Comparison of ENCODE assay signal across 17 cellular contexts in the genomic region with DNA sequence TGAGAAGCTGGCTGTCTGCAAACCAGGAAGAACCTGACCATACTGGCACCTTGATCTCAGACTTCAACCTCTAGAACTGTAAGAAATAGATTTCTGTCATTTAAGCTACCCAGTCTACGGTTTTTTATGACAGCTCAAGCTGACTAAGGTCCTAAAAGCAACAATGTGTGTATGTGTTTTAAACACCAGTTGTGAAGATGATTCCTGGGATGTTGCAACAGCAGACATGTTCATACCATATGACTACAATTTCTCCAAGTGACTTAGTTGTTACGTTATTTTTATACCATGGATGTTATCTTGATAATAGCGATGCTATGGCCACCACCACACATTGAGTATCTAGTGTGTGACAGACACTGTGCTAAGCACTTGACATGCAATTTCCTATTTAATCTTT.
DNase-seq lines count a peak whose midpoint lies in the region; ATAC-seq and TF ChIP-seq lines count a peak whose summit lies in the region.
"Had no signal": no experiment of that assay in that cellular context is flagged by ENCODE, and none has a peak within 500 bp of the region (broad histone marks: within the 10 kb centered on the region; RNA-seq: fewer than 3 reads in every experiment).

No MANE protein-coding gene starts in this region.

- no peaks in the 10 kb centered on the region for H3K27me3 ChIP-seq in BE2C

- H3K9me3 Mint-ChIP-seq in natural killer cell = no peaks in the 10 kb centered on the region
- no peaks in the 10 kb centered on the region for H3K9me3 Mint-ChIP-seq in natural killer cell treated with Interleukin-12 subunit alpha and Interleukin-12 subunit beta and Interleukin-15 and Interleukin-18, amount 100 ng/mL, for 72 hours
- no peaks in the 10 kb centered on the region for H3K9me3 Mint-ChIP-seq in glutamatergic neuron (ENCODE audit: unreplicated experiment)

- H3K36me3 ChIP-seq in BE2C = no peaks in the 10 kb centered on the region

- ATAC-seq in natural killer cell = no peak
- ATAC-seq in natural killer cell treated with Interleukin-12 subunit alpha and Interleukin-12 subunit beta and Interleukin-15 and Interleukin-18, amount 100 ng/mL, for 72 hours = no peak

- H3K27ac Mint-ChIP-seq in natural killer cell (peak overlapping the region; percentile 43 to 99), glutamatergic neuron (ENCODE audit: unreplicated experiment) (no peak overlapping the region)
- peak overlapping the region in 1 of 2 donors; percentile 50 for H3K27ac Mint-ChIP-seq in natural killer cell treated with Interleukin-12 subunit alpha and Interleukin-12 subunit beta and Interleukin-15 and Interleukin-18, amount 100 ng/mL, for 72 hours

- H3K4me3 Mint-ChIP-seq in natural killer cell (no peak overlapping the region), glutamatergic neuron (ENCODE audit: unreplicated experiment) (no peak overlapping the region)
- H3K4me3 Mint-ChIP-seq in natural killer cell treated with Interleukin-12 subunit alpha and Interleukin-12 subunit beta and Interleukin-15 and Interleukin-18, amount 100 ng/mL, for 72 hours = no peak overlapping the region

- H3K4me3 ChIP-seq in fibroblast of villous mesenchyme (ENCODE audit: low read depth, low read length) (no peak overlapping the region), BE2C (ENCODE audit: low read depth, low read length) (no peak overlapping the region)
- H3K4me3 ChIP-seq: PC-9 had no signal

- DNase-seq in natural killer cell (no peak), HCEC 1CT (peak; percentile 48), fibroblast of villous mesenchyme (ENCODE audit: low read depth) (peak; percentile 56), BE2C (no peak), glutamatergic neuron (no peak), SIG-M5 treated with dmso at 0.1 percent for 504 hours (lab: John Stamatoyannopoulos, UW; ENCODE audit: unreplicated experiment) (no peak)
- no peak for DNase-seq in natural killer cell treated with Interleukin-12 subunit alpha and Interleukin-12 subunit beta and Interleukin-15 and Interleukin-18, amount 100 ng/mL, for 72 hours (ENCODE audit: low spot score)
- DNase-seq in stimulated activated CD4-positive, alpha-beta T cell treated with anti-CD3 and anti-CD28 coated beads, Interleukin-1b, Interleukin-23, amount 100 ng/mL, for 48 hours = no peak
- DNase-seq: Caco-2, DMS79, GDM1, H7, Kasumi-1, NCI-H1105 treated with DMSO at 0.1 percent for 48 hours, NCI-H187, NCI-H446, PC-9 had no signal

- H3K27me3 Mint-ChIP-seq in natural killer cell (ENCODE audit: low read depth in 2 of 2) (no peaks in the 10 kb centered on the region), glutamatergic neuron (ENCODE audit: unreplicated experiment) (no peaks in the 10 kb centered on the region)
- H3K27me3 Mint-ChIP-seq in natural killer cell treated with Interleukin-12 subunit alpha and Interleukin-12 subunit beta and Interleukin-15 and Interleukin-18, amount 100 ng/mL, for 72 hours = no peaks in the 10 kb centered on the region

- intact Hi-C loops in natural killer cell (cut with micrococcal nuclease) = no loop called here

- TF ChIP-seq CTCF in natural killer cell (IDR thresholded peaks at IDR 0.05) (no peak), fibroblast of villous mesenchyme (IDR thresholded peaks at IDR 0.05; ENCODE audit: insufficient read depth, low read depth, low read length) (no peak), BE2C (IDR thresholded peaks at IDR 0.05; ENCODE audit: low read depth, low read length) (no peak), glutamatergic neuron (IDR thresholded peaks at IDR 0.05; ENCODE audit: partially characterized antibody, unreplicated experiment) (no peak)

- H3K4me1 ChIP-seq in BE2C = peaks cover 5% of the 10 kb centered on the region; the same call in 1 of the 2 replicates
- H3K4me1 ChIP-seq: Caco-2 had no signal

- H3K4me1 Mint-ChIP-seq in natural killer cell = peaks cover 56 to 59% of the 10 kb centered on the region in 2 donors
- H3K4me1 Mint-ChIP-seq in natural killer cell treated with Interleukin-12 subunit alpha and Interleukin-12 subunit beta and Interleukin-15 and Interleukin-18, amount 100 ng/mL, for 72 hours (ENCODE audit: low read depth in 2 of 2) = peaks cover 30 to 33% of the 10 kb centered on the region in 2 donors
- no peaks in the 10 kb centered on the region for H3K4me1 Mint-ChIP-seq in glutamatergic neuron (ENCODE audit: low read depth, unreplicated experiment)

- H3K36me3 Mint-ChIP-seq in natural killer cell (peaks cover 24% of the 10 kb centered on the region), glutamatergic neuron (ENCODE audit: unreplicated experiment) (no peaks in the 10 kb centered on the region)
- H3K36me3 Mint-ChIP-seq in natural killer cell treated with Interleukin-12 subunit alpha and Interleukin-12 subunit beta and Interleukin-15 and Interleukin-18, amount 100 ng/mL, for 72 hours = peaks cover 12% of the 10 kb centered on the region

- H3K9me3 ChIP-seq in BE2C = no peaks in the 10 kb centered on the region
- H3K9me3 ChIP-seq: Caco-2 had no signal

Comparison
In these comparisons a context has a peak if more than half of its experiments do, and no peak if none do; other contexts are left out.
1. DNase-seq: peak in HCEC 1CT (single experiment) and fibroblast of villous mesenchyme (single experiment); none in natural killer cell (single experiment), natural killer cell treated with Interleukin-12 subunit alpha and Interleukin-12 subunit beta and Interleukin-15 and Interleukin-18, amount 100 ng/mL, for 72 hours (single experiment), stimulated activated CD4-positive, alpha-beta T cell treated with anti-CD3 and anti-CD28 coated beads, Interleukin-1b, Interleukin-23, amount 100 ng/mL, for 48 hours (single experiment), BE2C (single experiment), glutamatergic neuron (single experiment) and SIG-M5 treated with dmso at 0.1 percent for 504 hours (single experiment).